ENCODE assay signal across 16 cellular contexts in genomic region chr9:104071589-104071988, GRCh38. TPM values are rescaled to one million over a fixed set of nuclear protein-coding genes. Genes with fewer than 3 reads are reported as not detected.
DNase-seq lines count a peak whose midpoint lies in the region; ATAC-seq and FAIRE-seq lines count a peak whose summit lies in the region.
"Had no signal": no experiment of that assay in that cellular context is flagged by ENCODE, and none has a peak within 500 bp of the region (broad histone marks: within the 10 kb centered on the region; RNA-seq: fewer than 3 reads in every experiment).

No MANE protein-coding gene starts in this region.

- H3K4me3 ChIP-seq in small intestine (ENCODE audit: low read depth in 1 of 2, low read length in 2 of 2): no peak overlapping the region
- H3K4me3 ChIP-seq: BLaER1, GM23338 had no signal

- H3K4me1 Mint-ChIP-seq in activated T-cell treated with anti-CD3 and anti-CD28 coated beads, Interleukin-2, amount 50 U/mL, for 72 hours (ENCODE audit: low read depth): no peaks in the 10 kb centered on the region
- no peaks in the 10 kb centered on the region for H3K4me1 Mint-ChIP-seq in activated T-cell treated with anti-CD3 and anti-CD28 coated beads, Interleukin-2, amount 50 U/mL, for 24 hours (ENCODE audit: low read depth)
- H3K4me1 Mint-ChIP-seq: CD14-positive monocyte; CD4-positive, alpha-beta memory T cell; GM23338 had no signal

- H3K36me3 Mint-ChIP-seq in activated T-cell treated with anti-CD3 and anti-CD28 coated beads, Interleukin-2, amount 50 U/mL, for 72 hours (ENCODE audit: insufficient read depth in 2 of 2): no peaks in the 10 kb centered on the region
- no peaks in the 10 kb centered on the region for H3K36me3 Mint-ChIP-seq in activated T-cell treated with anti-CD3 and anti-CD28 coated beads, Interleukin-2, amount 50 U/mL, for 24 hours (ENCODE audit: low read depth)
- H3K36me3 Mint-ChIP-seq: CD14-positive monocyte; CD4-positive, alpha-beta memory T cell had no signal

- peaks cover 0 to 2% of the 10 kb centered on the region in 2 donors for H3K9me3 Mint-ChIP-seq in activated T-cell treated with anti-CD3 and anti-CD28 coated beads, Interleukin-2, amount 50 U/mL, for 72 hours
- no peaks in the 10 kb centered on the region for H3K9me3 Mint-ChIP-seq in activated T-cell treated with anti-CD3 and anti-CD28 coated beads, Interleukin-2, amount 50 U/mL, for 24 hours
- H3K9me3 Mint-ChIP-seq: CD4-positive, alpha-beta memory T cell had no signal

- no peak for FAIRE-seq in small intestine (lab: Jason Lieb, UNC)

- no peaks in the 10 kb centered on the region for H3K27me3 ChIP-seq in small intestine (ENCODE audit: control insufficient read depth in 2 of 2, insufficient read depth in 2 of 2, low read length in 2 of 2)
- H3K27me3 ChIP-seq: BLaER1 had no signal

- H3K27me3 Mint-ChIP-seq in activated T-cell treated with anti-CD3 and anti-CD28 coated beads, Interleukin-2, amount 50 U/mL, for 72 hours (ENCODE audit: low read depth): peaks cover 9% of the 10 kb centered on the region
- H3K27me3 Mint-ChIP-seq in activated T-cell treated with anti-CD3 and anti-CD28 coated beads, Interleukin-2, amount 50 U/mL, for 24 hours: peaks cover 27% of the 10 kb centered on the region

- no peaks in the 10 kb centered on the region for H3K36me3 ChIP-seq in small intestine (ENCODE audit: control insufficient read depth in 2 of 2, insufficient read depth in 2 of 2, low read length in 2 of 2)
- H3K36me3 ChIP-seq: BLaER1 had no signal

- ATAC-seq in activated T-cell treated with anti-CD3 and anti-CD28 coated beads, Interleukin-2, amount 50 U/mL, for 72 hours (replicated peaks in 1 of 2): peak; percentile 39 to 66
- ATAC-seq: GM23338 had no signal

- H3K27ac Mint-ChIP-seq in activated T-cell treated with anti-CD3 and anti-CD28 coated beads, Interleukin-2, amount 50 U/mL, for 72 hours: no peak overlapping the region
- H3K27ac Mint-ChIP-seq in activated T-cell treated with anti-CD3 and anti-CD28 coated beads, Interleukin-2, amount 50 U/mL, for 24 hours: no peak overlapping the region
- H3K27ac Mint-ChIP-seq: CD14-positive monocyte; CD4-positive, alpha-beta memory T cell; GM23338 had no signal

- no peak overlapping the region for H3K4me3 Mint-ChIP-seq in activated T-cell treated with anti-CD3 and anti-CD28 coated beads, Interleukin-2, amount 50 U/mL, for 72 hours
- no peak overlapping the region for H3K4me3 Mint-ChIP-seq in activated T-cell treated with anti-CD3 and anti-CD28 coated beads, Interleukin-2, amount 50 U/mL, for 24 hours
- H3K4me3 Mint-ChIP-seq: CD14-positive monocyte; CD4-positive, alpha-beta memory T cell; GM23338 had no signal

- 77 to 83% (median 80%) methylated on average over 1 of the region's 1 CpG for WGBS in small intestine, 3 donors

- no peaks in the 10 kb centered on the region for H3K9me3 ChIP-seq in small intestine (ENCODE audit: control insufficient read depth, low read depth)
- H3K9me3 ChIP-seq: BLaER1 had no signal

- H3K4me1 ChIP-seq in small intestine (ENCODE audit: control insufficient read depth in 2 of 2, insufficient read depth in 1 of 2, low read depth in 1 of 2, low read length in 1 of 2): no peaks in the 10 kb centered on the region
- H3K4me1 ChIP-seq: BLaER1 had no signal

- DNase-seq in activated T-cell treated with anti-CD3 and anti-CD28 coated beads, Interleukin-2, amount 50 U/mL, for 72 hours: no peak
- DNase-seq in activated T-cell treated with anti-CD3 and anti-CD28 coated beads, Interleukin-2, amount 50 U/mL, for 24 hours: no peak
- DNase-seq in NCI-H460 (ENCODE audit: extremely low read depth, low read depth) (peak; percentile 8), RKO (ENCODE audit: low spot score) (peak; percentile 45), NCI-H774 (lab: John Stamatoyannopoulos, UW) (no peak), small intestine (no peak), T-helper 9 cell (no peak)
- DNase-seq: 8988T; CD4-positive, alpha-beta memory T cell; DMS153; DMS79; GF-D8; H7 had no signal

- no peak overlapping the region for H3K27ac ChIP-seq in small intestine (ENCODE audit: low read depth in 1 of 2, low read length in 1 of 2)
- H3K27ac ChIP-seq: BLaER1 had no signal

RNA-seq across cellular contexts. Expression of gene SMC2, which starts 22.5 kb away (rescaled TPM):
- total RNA-seq in activated T-cell treated with anti-CD3 and anti-CD28 coated beads, Interleukin-2, amount 50 U/mL, for 72 hours: 10 to 100 TPM; 55.0 to 65.4 TPM
- 28.2 and 30.1 TPM in 2 replicates for total RNA-seq in NCI-H460 (2014; rRNA removed; shearing (Covaris generic))
- polyA plus RNA-seq in NCI-H460 (2014; cell fraction: nucleus; rRNA removed): 22.3 and 28.0 TPM in 2 replicates
- 1 to 10 TPM; 1.6 to 9.8 (median 2.2) TPM for polyA plus RNA-seq in small intestine

Comparison
In these comparisons a context has a peak if more than half of its experiments do, and no peak if none do; other contexts are left out.
1. DNase-seq: peak in NCI-H460 (single experiment) and RKO (single experiment); none in activated T-cell treated with anti-CD3 and anti-CD28 coated beads, Interleukin-2, amount 50 U/mL, for 72 hours (0 of 2), activated T-cell treated with anti-CD3 and anti-CD28 coated beads, Interleukin-2, amount 50 U/mL, for 24 hours (single experiment), NCI-H774 (single experiment), small intestine (single experiment) and T-helper 9 cell (single experiment).